In genomic region chr5:17217421-17218352, GRCh38 we compare ENCODE assay signal across 8 cellular contexts.
DNase-seq lines count a peak whose midpoint lies in the region; ATAC-seq lines count a peak whose summit lies in the region.

Gene BASP1, plus strand, starts transcription at chr5:17217631. Its CDS starts 57,586 bp downstream, at chr5:17275217.

- H3K27me3 ChIP-seq in layer of hippocampus (ENCODE audit: control insufficient read depth, insufficient read depth, low read length) = peaks cover 4% of the 10 kb centered on the region

- DNase-seq in ELR (ENCODE audit: low read depth) (peak; percentile 85), KBM-7 (peak; percentile 20), SW 1271 (lab: John Stamatoyannopoulos, UW) (peak; percentile 33 to 86), inferior parietal cortex (ENCODE audit: extremely low spot score) (no peak)
- peak; percentile 18 to 42 for DNase-seq in stimulated activated CD4-positive, alpha-beta T cell treated with anti-CD3 and anti-CD28 coated beads, Interleukin-2, amount 100 ng/mL, for 24 hours

- in situ Hi-C loops in KBM-7 (cut with MboI; ENCODE audit: low pct_unique_long_range_greater_than_20kb, low sequenced_read_pairs) = loop anchor here (25.0 kb wide), 1 partner anchor 1070 kb away; no protein-coding TSS in a partner anchor

- H3K27ac ChIP-seq in cingulate gyrus (ENCODE audit: low read depth, low read length) (peak within 1 kb of the TSS; percentile 78), layer of hippocampus (ENCODE audit: low read depth, low read length) (peak within 1 kb of the TSS; percentile 46)

- ATAC-seq in GM21529 (IDR thresholded peaks at IDR 0.05; ENCODE audit: unreplicated experiment) = peak; percentile 37
